In genomic region chr2:40282428-40282827, GRCh38 we compare ENCODE assay signal across 10 cellular contexts.
A peak's percentile ranks its signal among the peaks of the same experiment; 100 is the strongest.
DNase-seq lines count a peak whose midpoint lies in the region; ATAC-seq and TF ChIP-seq lines count a peak whose summit lies in the region.
"Had no signal": no experiment of that assay in that cellular context is flagged by ENCODE, and none has a peak within 500 bp of the region (broad histone marks: within the 10 kb centered on the region; RNA-seq: fewer than 3 reads in every experiment).

No MANE protein-coding gene starts in this region.

- ATAC-seq in HG02759 (IDR thresholded peaks at IDR 0.05; ENCODE audit: unreplicated experiment): peak; percentile 50
- no peak for ATAC-seq in HG03135 (IDR thresholded peaks at IDR 0.05; ENCODE audit: unreplicated experiment)
- no peak for ATAC-seq in HG03439 (IDR thresholded peaks at IDR 0.05; ENCODE audit: unreplicated experiment)

- intact Hi-C loops in colonic mucosa (cut with DNase I): no loop called here

- H3K27me3 ChIP-seq in colonic mucosa (no peaks in the 10 kb centered on the region), osteoblast (ENCODE audit: insufficient read depth, low read length) (no peaks in the 10 kb centered on the region)

- no peak for TF ChIP-seq CTCF in colonic mucosa (IDR thresholded peaks at IDR 0.05)
- TF ChIP-seq CTCF in osteoblast (IDR thresholded peaks at IDR 0.05; ENCODE audit: extremely low read depth, low read depth, low read length): no peak
- no peak for TF ChIP-seq CTCF in RWPE1 (conservative IDR thresholded peaks at IDR 0.05; ENCODE audit: low read depth)

- H3K36me3 ChIP-seq in colonic mucosa: no peaks in the 10 kb centered on the region
- no peaks in the 10 kb centered on the region for H3K36me3 ChIP-seq in osteoblast (ENCODE audit: insufficient read depth, low read length)

- no peaks in the 10 kb centered on the region for H4K20me1 ChIP-seq in osteoblast (ENCODE audit: insufficient read depth, low read length)

- POLR2A ChIA-PET in RWPE1 (lab: Yijun Ruan, JAX; ENCODE audit: low non-redundant PET): no interaction called here

- H3K9ac ChIP-seq in colonic mucosa (ENCODE audit: low read depth in 2 of 2, low read length in 2 of 2): no peak overlapping the region

- peak overlapping the region; percentile 7 for H3K27ac ChIP-seq in colonic mucosa
- H3K27ac ChIP-seq in osteoblast (ENCODE audit: low read depth, low read length): peak overlapping the region; percentile 75
- no peak overlapping the region for H3K27ac ChIP-seq in RWPE1

- H2AFZ ChIP-seq in osteoblast (ENCODE audit: low read length): no peak overlapping the region

- no peaks in the 10 kb centered on the region for H3K4me1 ChIP-seq in colonic mucosa
- H3K4me1 ChIP-seq in osteoblast (ENCODE audit: insufficient read depth, low read length): peaks cover 71% of the 10 kb centered on the region
- H3K4me1 ChIP-seq: Caco-2 had no signal

- H3K4me3 ChIP-seq in colonic mucosa: no peak overlapping the region
- no peak overlapping the region for H3K4me3 ChIP-seq in osteoblast (ENCODE audit: insufficient read depth, low read length)

- peak; percentile 50 for DNase-seq in EL
- no peak for DNase-seq in colonic mucosa
- DNase-seq in osteoblast (ENCODE audit: insufficient read length, low spot score, missing footprints): no peak
- no peak for DNase-seq in NCI-H774 (lab: John Stamatoyannopoulos, UW)
- DNase-seq in RWPE1 (ENCODE audit: low spot score): no peak
- DNase-seq: Caco-2, SHP77 had no signal

- peaks cover 3% of the 10 kb centered on the region for H3K79me2 ChIP-seq in osteoblast (ENCODE audit: insufficient read depth, low read length)

- CTCF ChIA-PET in RWPE1 (lab: Yijun Ruan, JAX): interaction anchor here (0.9 kb wide), 1 partner anchor 38 kb away, joined by 4 read pairs; no protein-coding TSS in a partner anchor

- peak overlapping the region; percentile 55 for H3K4me2 ChIP-seq in osteoblast (ENCODE audit: insufficient read depth, low read length)

- no peaks in the 10 kb centered on the region for H3K9me3 ChIP-seq in colonic mucosa
- no peaks in the 10 kb centered on the region for H3K9me3 ChIP-seq in osteoblast (ENCODE audit: low read depth, low read length)
- H3K9me3 ChIP-seq: Caco-2 had no signal
